ENCODE assay signal across 16 cellular contexts in genomic region chr5:146069780-146070099, GRCh38. TPM values are rescaled to one million over a fixed set of nuclear protein-coding genes. Genes with fewer than 3 reads are reported as not detected.
DNase-seq lines count a peak whose midpoint lies in the region; ATAC-seq, FAIRE-seq and TF ChIP-seq lines count a peak whose summit lies in the region.
"Had no signal": no experiment of that assay in that cellular context is flagged by ENCODE, and none has a peak within 500 bp of the region (broad histone marks: within the 10 kb centered on the region; RNA-seq: fewer than 3 reads in every experiment).

No MANE protein-coding gene starts in this region.

- no peak for TF ChIP-seq EP300 in transverse colon (IDR thresholded peaks at IDR 0.05; ENCODE audit: low read depth)

- no peak overlapping the region for H3K4me3 ChIP-seq in A673 (ENCODE audit: low read depth, low read length, poor library complexity, severe bottlenecking)
- no peak overlapping the region for H3K4me3 ChIP-seq in transverse colon
- H3K4me3 ChIP-seq: PC-9 had no signal

- H3K9me3 ChIP-seq in A673 (ENCODE audit: low read depth, low read length, poor library complexity, severe bottlenecking) (no peaks in the 10 kb centered on the region), transverse colon (no peaks in the 10 kb centered on the region)

- H3K27ac ChIP-seq in A673 (ENCODE audit: low read depth, low read length, poor library complexity, severe bottlenecking) (no peak overlapping the region), transverse colon (no peak overlapping the region)
- H3K27ac ChIP-seq: parathyroid adenoma, PC-9 had no signal

- TF ChIP-seq POLR2A in GM12891 (IDR thresholded peaks at IDR 0.05; ENCODE audit: low read depth, low read length) (no peak), transverse colon (IDR thresholded peaks at IDR 0.05) (no peak)

- DNase-seq in GM12891 (ENCODE audit: insufficient read length, low spot score) (no peak), left colon (no peak), A673 (ENCODE audit: low spot score) (no peak), transverse colon (no peak)
- DNase-seq: ACHN; activated CD8-positive, alpha-beta memory T cell treated with anti-CD3 and anti-CD28 coated beads, Interleukin-2, amount 50 U/mL, for 4 hours; central memory CD4-positive, alpha-beta T cell; PC-9 had no signal

- intact Hi-C loops in left colon (cut with DNase I, micrococcal nuclease) = no loop called here
- intact Hi-C loops in A673 (cut with micrococcal nuclease; ENCODE audit: unreplicated experiment) = loop anchor here (10.0 kb wide), 1 partner anchor 355 kb away; no protein-coding TSS in a partner anchor
- intact Hi-C loops in transverse colon (cut with DNase I; ENCODE audit: low total_unique reads) = no loop called here

- in situ Hi-C loops in transverse colon (cut with MboI; ENCODE audit: low pct_ligation_motif_present in 1 of 4, low pct_unique_long_range_greater_than_20kb in 1 of 4, low sequenced_read_pairs in 3 of 4) = loop anchor here (25.0 kb wide), 3 partner anchors 157 to 1857 kb away; no protein-coding TSS in a partner anchor

- TF ChIP-seq CTCF in A673 (conservative IDR thresholded peaks at IDR 0.05; ENCODE audit: low read depth, low read length) = no peak
- no peak for TF ChIP-seq CTCF in transverse colon (IDR thresholded peaks at IDR 0.05)

- 89% methylated on average over 2 of the region's 2 CpGs; no CpG with 5 or more reads in 1 of the 2 donors for WGBS in transverse colon (ENCODE audit: low coverage in 1 of 2), 2 donors

- no TSS peak for BruUV-seq in A673 (replicated peaks; lab: Mats Ljungman, UMichigan)

- H3K4me1 ChIP-seq in A673 (ENCODE audit: insufficient read depth, low read length, poor library complexity, severe bottlenecking) = no peaks in the 10 kb centered on the region
- no peaks in the 10 kb centered on the region for H3K4me1 ChIP-seq in transverse colon
- H3K4me1 ChIP-seq: parathyroid adenoma had no signal

- no peaks in the 10 kb centered on the region for H3K27me3 ChIP-seq in A673 (replicated peaks; ENCODE audit: insufficient read depth, low read depth, low read length, poor library complexity)
- H3K27me3 ChIP-seq in transverse colon = no peaks in the 10 kb centered on the region

- ATAC-seq in GM19324 (IDR thresholded peaks at IDR 0.05; ENCODE audit: low FRiP score, unreplicated experiment) (peak; percentile 49), GM21717 (IDR thresholded peaks at IDR 0.05; ENCODE audit: unreplicated experiment) (peak; percentile 78), HG03175 (IDR thresholded peaks at IDR 0.05; ENCODE audit: unreplicated experiment) (peak; percentile 26), left colon (no peak), HG02571 (IDR thresholded peaks at IDR 0.05; ENCODE audit: unreplicated experiment) (no peak)
- ATAC-seq: WTC11 had no signal

- H3K36me3 ChIP-seq in A673 (ENCODE audit: insufficient read depth, low read length, poor library complexity, severe bottlenecking) = no peaks in the 10 kb centered on the region
- no peaks in the 10 kb centered on the region for H3K36me3 ChIP-seq in transverse colon

- POLR2A ChIA-PET in A673 (lab: Charles Lee; ENCODE audit: low non-redundant PET) = interaction anchor here (0.6 kb wide), 1 partner anchor 35 kb away, joined by 3 read pairs; the partner anchor contains the start of gene PLAC8L1

- peak; percentile 26 for FAIRE-seq in GM12891 (lab: Jason Lieb, UNC)

- CTCF ChIA-PET in A673 (lab: Charles Lee) = no interaction called here

TF ChIP-seq in GM12891, 5 proteins besides CTCF, POLR2A, EP300 and RAD21:
- no peak for TF ChIP-seq TAF1 (IDR thresholded peaks at IDR 0.05; ENCODE audit: low read depth, low read length)
- no peak for TF ChIP-seq POU2F2 (IDR thresholded peaks at IDR 0.05; ENCODE audit: low read depth, low read length)
- TF ChIP-seq PAX5 (IDR thresholded peaks at IDR 0.05; ENCODE audit: insufficient read depth, low read length, severe bottlenecking) = no peak
- TF ChIP-seq SPI1 (IDR thresholded peaks at IDR 0.05; ENCODE audit: low read depth, low read length) = no peak; the same call in 1 of the 2 replicates
- no peak for TF ChIP-seq POLR2AphosphoS5 (IDR thresholded peaks at IDR 0.05; ENCODE audit: low read depth, low read length)
TF ChIP-seq in GM12891: peak in this region for 0.

RNA-seq across cellular contexts. Expression of gene PLAC8L1, which starts 35.6 kb away (rescaled TPM):
- 0.17 TPM for polyA plus RNA-seq in GM12891 (2012; ENCODE audit: low read depth, missing spikeins)
- under 1 TPM in 1 of 2 donors, not detected in 1; 0.49 TPM for total RNA-seq in left colon
- 1.9 and 2.7 TPM in 2 replicates for total RNA-seq in A673 (2021)
- total RNA-seq in transverse colon = not detected
- total RNA-seq: mononuclear cell, PC-9 had no signal
- polyA plus RNA-seq: IgD-negative memory B cell had no signal

Comparison
In these comparisons a context has a peak if more than half of its experiments do, and no peak if none do; other contexts are left out.
1. ATAC-seq: peak in GM19324 (single experiment), GM21717 (single experiment) and HG03175 (single experiment); none in left colon (single experiment) and HG02571 (single experiment).